Comparison of ENCODE assay signal across 8 cellular contexts in the genomic region with DNA sequence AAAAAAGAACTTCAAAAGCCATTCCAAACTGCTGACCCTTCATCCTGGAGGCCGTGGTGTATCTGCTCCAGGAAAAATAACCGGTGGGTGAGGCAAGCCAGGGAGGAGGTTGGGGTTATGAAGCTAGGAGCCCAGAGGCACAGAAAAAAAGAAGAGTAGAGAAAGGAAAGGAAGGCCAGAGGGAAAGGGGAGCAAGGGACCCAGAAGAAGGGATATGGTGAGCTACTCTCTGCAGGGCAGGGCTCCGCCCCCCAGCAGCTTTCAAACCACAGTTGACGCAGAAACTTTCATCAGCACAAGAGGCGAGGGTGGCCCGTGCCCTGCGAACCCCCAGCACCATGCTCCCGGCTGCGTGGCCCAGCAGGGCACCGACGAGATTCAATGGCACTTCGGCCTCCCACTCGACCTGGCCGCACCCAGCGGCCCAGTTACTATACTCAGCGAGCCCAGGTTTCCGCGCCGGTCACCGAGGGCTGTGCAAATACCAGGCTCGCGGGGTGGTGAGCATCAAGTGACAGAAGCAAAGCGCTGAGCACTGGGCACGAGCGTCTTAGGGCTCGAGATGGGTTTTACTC. TPM values are rescaled to one million over a fixed set of nuclear protein-coding genes. Genes with fewer than 3 reads are reported as not detected.
DNase-seq lines count a peak whose midpoint lies in the region; ATAC-seq and TF ChIP-seq lines count a peak whose summit lies in the region.

No MANE protein-coding gene starts in this region.

- peaks cover 23 to 47% (median 41%) of the 10 kb centered on the region in 7 donors for H3K4me1 Mint-ChIP-seq in naive thymus-derived CD4-positive, alpha-beta T cell

- H3K36me3 Mint-ChIP-seq in naive thymus-derived CD4-positive, alpha-beta T cell = peaks cover 0 to 27% (median 6%) of the 10 kb centered on the region in 5 donors

- TF ChIP-seq CTCF in AG10803 (conservative IDR thresholded peaks at IDR 0.05; ENCODE audit: low read length) = no peak

- H3K27me3 ChIP-seq in naive thymus-derived CD4-positive, alpha-beta T cell (ENCODE audit: control insufficient read depth in 2 of 2, insufficient read depth in 2 of 2, low read length in 2 of 2) = no peaks in the 10 kb centered on the region

- ATAC-seq in GM18867 (IDR thresholded peaks at IDR 0.05; ENCODE audit: unreplicated experiment) (peak; percentile 71), HG03064 (IDR thresholded peaks at IDR 0.05; ENCODE audit: low read depth, unreplicated experiment) (peak; percentile 50), esophagus mucosa (peak; percentile 69)
- ATAC-seq in naive thymus-derived CD4-positive, alpha-beta T cell = peak; percentile 83

- H3K9me3 Mint-ChIP-seq in naive thymus-derived CD4-positive, alpha-beta T cell = peaks cover 0 to 2% (median 0%) of the 10 kb centered on the region in 11 donors

- CTCF ChIA-PET in naive thymus-derived CD4-positive, alpha-beta T cell (lab: Charles Lee) = interaction anchor here (0.6 kb wide), 1 partner anchor 230 kb away, joined by 4 read pairs; no protein-coding TSS in a partner anchor

- H3K4me1 ChIP-seq in naive thymus-derived CD4-positive, alpha-beta T cell (ENCODE audit: control insufficient read depth in 2 of 2, insufficient read depth in 2 of 2, low read length in 2 of 2) = peaks cover 12 to 18% of the 10 kb centered on the region in 2 donors

- POLR2A ChIA-PET in naive thymus-derived CD4-positive, alpha-beta T cell (lab: Charles Lee) = interaction anchor here (0.6 to 1.0 kb wide), 5 partner anchors 9 to 345 kb away, joined by 3 to 5 read pairs (median 4); a partner anchor contains a TSS

- H3K4me3 Mint-ChIP-seq in naive thymus-derived CD4-positive, alpha-beta T cell = peak overlapping the region; percentile 85 to 97 (median 92)

- peaks cover 0 to 13% (median 0%) of the 10 kb centered on the region in 3 experiments for H3K36me3 ChIP-seq in naive thymus-derived CD4-positive, alpha-beta T cell (ENCODE audit: control insufficient read depth in 2 of 3, insufficient read depth in 3 of 3, low read length in 3 of 3)

- peak overlapping the region; percentile 78 for H3K4me3 ChIP-seq in AG10803 (ENCODE audit: low read length)
- peak overlapping the region; percentile 83 for H3K4me3 ChIP-seq in naive thymus-derived CD4-positive, alpha-beta T cell (ENCODE audit: low read length)

- peak overlapping the region; percentile 84 for H3K27ac ChIP-seq in naive thymus-derived CD4-positive, alpha-beta T cell (ENCODE audit: low read depth, low read length)

- intact Hi-C loops in naive thymus-derived CD4-positive, alpha-beta T cell (cut with micrococcal nuclease) = loop anchor here (1.0 to 10.0 kb wide), 18 partner anchors 37 to 1751 kb away; a partner anchor contains a TSS

- peak overlapping the region; percentile 81 to 97 (median 93) for H3K27ac Mint-ChIP-seq in naive thymus-derived CD4-positive, alpha-beta T cell

- DNase-seq in AG10803 (ENCODE audit: low read depth) = peak; percentile 57
- DNase-seq in NCI-H69 (lab: John Stamatoyannopoulos, UW) = peak; percentile 69
- peak; percentile 88 for DNase-seq in activated CD8-positive, alpha-beta memory T cell treated with anti-CD3 and anti-CD28 coated beads, Interleukin-2, amount 50 U/mL, for 48 hours
- peak; percentile 51 to 81 (median 76) for DNase-seq in naive thymus-derived CD4-positive, alpha-beta T cell
- peak; percentile 48 to 74 (median 63) for DNase-seq in stimulated activated naive CD4-positive, alpha-beta T cell (lab: John Stamatoyannopoulos, UW)

- peaks cover 0 to 3% (median 0%) of the 10 kb centered on the region in 5 donors for H3K27me3 Mint-ChIP-seq in naive thymus-derived CD4-positive, alpha-beta T cell

- H3K9me3 ChIP-seq in naive thymus-derived CD4-positive, alpha-beta T cell (ENCODE audit: control insufficient read depth in 2 of 3, low read length in 3 of 3) = no peaks in the 10 kb centered on the region

RNA-seq across cellular contexts. Expression of a gene that starts 0.7 kb away (rescaled TPM):
- total RNA-seq in esophagus mucosa = 16.4 TPM
- 100 to 1,000 TPM in 1 of 5 experiments, 10 to 100 TPM in 4; 12.1 to 105 (median 21.6) TPM for total RNA-seq in naive thymus-derived CD4-positive, alpha-beta T cell
- polyA plus RNA-seq in naive thymus-derived CD4-positive, alpha-beta T cell = 10 to 100 TPM; 15.0 to 18.5 TPM

RNA-seq across cellular contexts. Expression of a gene that starts 38.6 kb away (rescaled TPM):
- total RNA-seq in esophagus mucosa = not detected
- under 1 TPM in 3 of 5 experiments, not detected in 2; 0.05 to 0.68 (median 0.05) TPM for total RNA-seq in naive thymus-derived CD4-positive, alpha-beta T cell
- polyA plus RNA-seq in naive thymus-derived CD4-positive, alpha-beta T cell = not detected

Comparison
In these comparisons a context has a peak if more than half of its experiments do, and no peak if none do; other contexts are left out.
1. Peak in every context shown above with its lines: DNase-seq, ATAC-seq, H3K4me3 ChIP-seq and H3K27ac ChIP-seq.